Comparison of ENCODE assay signal across 16 cellular contexts in the genomic region with DNA sequence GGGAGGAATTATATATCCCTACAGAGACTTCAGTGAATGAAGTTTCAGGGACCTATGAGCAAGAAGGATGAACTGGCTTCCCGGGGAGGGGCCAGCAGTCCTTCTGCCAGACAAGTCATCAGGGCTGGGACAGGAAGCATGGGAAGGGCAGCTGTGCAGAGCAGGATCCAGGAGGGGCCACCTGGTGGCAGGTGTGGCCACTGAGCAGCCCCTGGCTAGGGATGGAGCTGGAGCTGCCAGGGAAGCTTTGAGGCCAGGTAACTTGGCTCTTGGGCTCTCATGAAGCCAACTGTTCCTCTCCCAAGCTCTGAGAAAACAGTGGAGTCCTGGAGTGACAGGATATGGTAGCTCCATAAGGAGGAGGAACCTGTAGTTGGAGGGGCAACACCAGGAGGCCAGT.
DNase-seq lines count a peak whose midpoint lies in the region; ATAC-seq and TF ChIP-seq lines count a peak whose summit lies in the region.
"Had no signal": no experiment of that assay in that cellular context is flagged by ENCODE, and none has a peak within 500 bp of the region (broad histone marks: within the 10 kb centered on the region; RNA-seq: fewer than 3 reads in every experiment).

No MANE protein-coding gene starts in this region.

- in situ Hi-C loops in G401 (cut with HindIII; ENCODE audit: low sequenced_read_pairs) = no loop called here

- POLR2A ChIA-PET in AG04450 (lab: Yijun Ruan, JAX) = no interaction called here
- POLR2A ChIA-PET in CD4-positive, alpha-beta memory T cell (lab: Charles Lee; ENCODE audit: partially characterized antibody) = no interaction called here

- no peak for DNase-seq in AG04450 (ENCODE audit: low read depth, low spot score)
- peak; percentile 63 for DNase-seq in G401 (ENCODE audit: low spot score)
- DNase-seq in RWPE2 (ENCODE audit: low spot score) = peak; percentile 71
- peak; percentile 74 for DNase-seq in iPS-NIHi11 (ENCODE audit: low spot score)
- no peak for DNase-seq in medulla oblongata (ENCODE audit: extremely low spot score)
- no peak for DNase-seq in CD4-positive, alpha-beta memory T cell
- DNase-seq: left ventricle myocardium inferior; natural killer cell; SJCRH30; stimulated activated CD4-positive, alpha-beta T cell treated with anti-CD3 and anti-CD28 coated beads, Interleukin-4, amount 100 ng/mL, for 24 hours; uterus had no signal

- H3K36me3 ChIP-seq in RWPE2 (ENCODE audit: low read depth) = no peaks in the 10 kb centered on the region
- H3K36me3 ChIP-seq in CD4-positive, alpha-beta memory T cell (ENCODE audit: insufficient read depth, low read length) = no peaks in the 10 kb centered on the region
- H3K36me3 ChIP-seq: left ventricle myocardium inferior, SJCRH30, uterus had no signal

- TF ChIP-seq CTCF in AG04450 (IDR thresholded peaks at IDR 0.05; ENCODE audit: low read depth, low read length) (0 out of 2 replicates have a peak, but pooled peaks have one; percentile 1), RWPE2 (IDR thresholded peaks at IDR 0.05; ENCODE audit: poor library complexity, severe bottlenecking) (peak; percentile 39)

- CTCF ChIA-PET in AG04450 (lab: Charles Lee) = no interaction called here
- CTCF ChIA-PET in CD4-positive, alpha-beta memory T cell (lab: Charles Lee; ENCODE audit: partially characterized antibody) = no interaction called here

- intact Hi-C loops in CD4-positive, alpha-beta memory T cell (cut with micrococcal nuclease) = no loop called here

- H3K4me1 ChIP-seq in RWPE2 (ENCODE audit: insufficient read depth, poor library complexity, severe bottlenecking) = peaks cover 11% of the 10 kb centered on the region
- H3K4me1 ChIP-seq in CD4-positive, alpha-beta memory T cell (ENCODE audit: insufficient read depth, low read length) = no peaks in the 10 kb centered on the region
- H3K4me1 ChIP-seq: left ventricle myocardium inferior, SJCRH30, uterus had no signal

- H3K27me3 ChIP-seq in AG04450 (ENCODE audit: control insufficient read depth, insufficient read depth, low read length) = no peaks in the 10 kb centered on the region
- H3K27me3 ChIP-seq in RWPE2 (ENCODE audit: insufficient read depth, poor library complexity, severe bottlenecking) = no peaks in the 10 kb centered on the region
- H3K27me3 ChIP-seq in CD4-positive, alpha-beta memory T cell (ENCODE audit: insufficient read depth, low read length) = no peaks in the 10 kb centered on the region
- H3K27me3 ChIP-seq: SJCRH30, uterus had no signal

- ATAC-seq in RWPE2 (ENCODE audit: low read depth) = peak; percentile 77
- no peak for ATAC-seq in HG03439 (IDR thresholded peaks at IDR 0.05; ENCODE audit: unreplicated experiment)
- no peak for ATAC-seq in GM18858 (IDR thresholded peaks at IDR 0.05; ENCODE audit: unreplicated experiment)
- ATAC-seq: natural killer cell; sciatic nerve; stimulated activated effector memory CD8-positive, alpha-beta T cell treated with anti-CD3 and anti-CD28 coated beads, Interleukin-12 subunit alpha, Interleukin-12 subunit beta, amount 100 ng/mL, for 72 hours had no signal

- no peak overlapping the region for H3K27ac Mint-ChIP-seq in CD4-positive, alpha-beta memory T cell
- H3K27ac Mint-ChIP-seq: B cell; stimulated activated effector memory CD8-positive, alpha-beta T cell treated with anti-CD3 and anti-CD28 coated beads, Interleukin-12 subunit alpha, Interleukin-12 subunit beta, amount 100 ng/mL, for 72 hours had no signal

- no peaks in the 10 kb centered on the region for H3K9me3 Mint-ChIP-seq in CD4-positive, alpha-beta memory T cell
- H3K9me3 Mint-ChIP-seq: natural killer cell; stimulated activated effector memory CD8-positive, alpha-beta T cell treated with anti-CD3 and anti-CD28 coated beads, Interleukin-12 subunit alpha, Interleukin-12 subunit beta, amount 100 ng/mL, for 72 hours had no signal

- peaks cover 3% of the 10 kb centered on the region; the same call in 1 of the 2 replicates for H3K9me3 ChIP-seq in AG04450 (ENCODE audit: control insufficient read depth, insufficient read depth, low read length)
- no peaks in the 10 kb centered on the region for H3K9me3 ChIP-seq in RWPE2 (ENCODE audit: severe bottlenecking)
- no peaks in the 10 kb centered on the region for H3K9me3 ChIP-seq in CD4-positive, alpha-beta memory T cell (ENCODE audit: control insufficient read depth in 1 of 2, low read length in 2 of 2)
- H3K9me3 ChIP-seq: left ventricle myocardium inferior, SJCRH30, uterus had no signal

- no peak overlapping the region for H3K27ac ChIP-seq in AG04450 (ENCODE audit: low read depth, low read length)
- H3K27ac ChIP-seq in RWPE2 (ENCODE audit: poor library complexity, severe bottlenecking) = no peak overlapping the region
- no peak overlapping the region for H3K27ac ChIP-seq in CD4-positive, alpha-beta memory T cell (ENCODE audit: low read depth, low read length)
- H3K27ac ChIP-seq: left ventricle myocardium inferior, SJCRH30, uterus had no signal

- H3K4me3 ChIP-seq in AG04450 (ENCODE audit: low read depth, low read length) = no peak overlapping the region
- no peak overlapping the region for H3K4me3 ChIP-seq in RWPE2 (ENCODE audit: severe bottlenecking)
- H3K4me3 ChIP-seq in CD4-positive, alpha-beta memory T cell (ENCODE audit: low read length in 2 of 2) = no peak overlapping the region
- H3K4me3 ChIP-seq: left ventricle myocardium inferior, SJCRH30, uterus had no signal

- no peaks in the 10 kb centered on the region for H3K27me3 Mint-ChIP-seq in CD4-positive, alpha-beta memory T cell
- H3K27me3 Mint-ChIP-seq: B cell had no signal

- peaks cover 5 to 37% (median 11%) of the 10 kb centered on the region in 4 donors for H3K4me1 Mint-ChIP-seq in CD4-positive, alpha-beta memory T cell
- H3K4me1 Mint-ChIP-seq: B cell; stimulated activated effector memory CD8-positive, alpha-beta T cell treated with anti-CD3 and anti-CD28 coated beads, Interleukin-12 subunit alpha, Interleukin-12 subunit beta, amount 100 ng/mL, for 72 hours had no signal

- peaks cover 7 to 10% of the 10 kb centered on the region in 2 donors for H3K36me3 Mint-ChIP-seq in CD4-positive, alpha-beta memory T cell
- H3K36me3 Mint-ChIP-seq: stimulated activated effector memory CD8-positive, alpha-beta T cell treated with anti-CD3 and anti-CD28 coated beads, Interleukin-12 subunit alpha, Interleukin-12 subunit beta, amount 100 ng/mL, for 72 hours had no signal

- H3K4me3 Mint-ChIP-seq in CD4-positive, alpha-beta memory T cell = no peak overlapping the region
- H3K4me3 Mint-ChIP-seq: B cell; natural killer cell; stimulated activated effector memory CD8-positive, alpha-beta T cell treated with anti-CD3 and anti-CD28 coated beads, Interleukin-12 subunit alpha, Interleukin-12 subunit beta, amount 100 ng/mL, for 72 hours had no signal

Comparison
In these comparisons a context has a peak if more than half of its experiments do, and no peak if none do; other contexts are left out.
1. DNase-seq: peak in G401 (single experiment), RWPE2 (single experiment) and iPS-NIHi11 (single experiment); none in AG04450 (single experiment), medulla oblongata (single experiment) and CD4-positive, alpha-beta memory T cell (0 of 5).